In the genomic region with DNA sequence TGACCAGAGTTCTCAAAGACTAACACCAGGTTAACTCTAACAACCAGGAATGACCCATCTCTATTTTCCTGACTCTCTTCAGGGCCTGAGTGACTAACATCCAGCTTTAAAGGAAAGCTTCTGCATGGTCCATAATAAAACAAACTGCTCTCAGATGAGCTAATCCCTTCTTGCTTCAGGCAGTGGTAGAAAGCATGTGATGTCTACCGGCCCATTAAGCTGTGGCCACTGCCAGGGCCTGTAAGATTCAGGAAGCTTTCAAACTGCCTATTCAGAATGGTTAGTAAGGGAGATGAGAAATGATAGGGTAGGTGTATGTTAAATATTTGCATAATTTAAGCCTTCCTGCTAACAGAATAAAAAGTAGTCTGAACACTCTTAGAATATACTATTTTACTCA, we compare ENCODE assay signal across 33 cellular contexts.
DNase-seq lines count a peak whose midpoint lies in the region; ATAC-seq, FAIRE-seq and TF ChIP-seq lines count a peak whose summit lies in the region.
"Had no signal": no experiment of that assay in that cellular context is flagged by ENCODE, and none has a peak within 500 bp of the region (broad histone marks: within the 10 kb centered on the region; RNA-seq: fewer than 3 reads in every experiment).

No MANE protein-coding gene starts in this region.

- DNase-seq in ELF-1 (ENCODE audit: low read depth, low spot score) = peak; percentile 21
- DNase-seq in NCI-H1048 (lab: John Stamatoyannopoulos, UW) = peak; percentile 55
- DNase-seq in bronchial epithelial cell (ENCODE audit: low read depth) = peak; percentile 68
- no peak for DNase-seq in left colon
- no peak for DNase-seq in NCI-H2196 (lab: John Stamatoyannopoulos, UW; ENCODE audit: unreplicated experiment)
- DNase-seq in WERI-Rb-1 = no peak
- no peak for DNase-seq in NCI-H1105 treated with DMSO at 0.1 percent for 48 hours (lab: John Stamatoyannopoulos, UW)
- DNase-seq in activated gamma-delta T cell treated with Interleukin-2 at 50 U/mL for 16 hours = no peak
- DNase-seq: activated CD4-positive, alpha-beta T cell treated with anti-CD3 and anti-CD28 coated beads, Interleukin-2, amount 50 U/mL, for 48 hours; activated naive CD4-positive, alpha-beta T cell treated with anti-CD3 and anti-CD28 coated beads for 36 hours; adrenal gland; brain microvascular endothelial cell; Calu3; DND-41; effector CD4-positive, alpha-beta T cell; H7; hippocampal formation; left ventricle myocardium inferior; MG63; naive B cell; NCI-H1436 treated with DMSO at 0.1 percent for 48 hours; NCI-H2107; NCI-H446 treated with DMSO at 0.1 percent for 48 hours; occipital lobe; psoas muscle; Right ventricle myocardium superior; stimulated activated naive CD4-positive, alpha-beta T cell treated with Interleukin-2 at 50 U/mL for 16 hours; T1000; uterus had no signal

- peaks cover 2% of the 10 kb centered on the region for H3K36me3 ChIP-seq in bronchial epithelial cell (ENCODE audit: control insufficient read depth, insufficient read depth, low read length)
- H3K36me3 ChIP-seq in WERI-Rb-1 = no peaks in the 10 kb centered on the region
- H3K36me3 ChIP-seq: adrenal gland, brain microvascular endothelial cell, left ventricle myocardium inferior, MG63, thoracic aorta, uterus had no signal

- no peak overlapping the region for H3K27ac ChIP-seq in WERI-Rb-1
- H3K27ac ChIP-seq: adrenal gland; BLaER1 treated with 17β-estradiol and CSF1 and Interleukin-3, amounts not matched to agents 10 nM and 100 nM; brain microvascular endothelial cell; left ventricle myocardium inferior; psoas muscle; thoracic aorta; uterus had no signal

- ATAC-seq in left colon = peak; percentile 25
- ATAC-seq: psoas muscle had no signal

- no peak overlapping the region for H3K4me3 ChIP-seq in bronchial epithelial cell (ENCODE audit: low read depth, low read length)
- H3K4me3 ChIP-seq in WERI-Rb-1 (ENCODE audit: low read depth, low read length) = no peak overlapping the region
- H3K4me3 ChIP-seq: adrenal gland; BLaER1 treated with 17β-estradiol and CSF1 and Interleukin-3, amounts not matched to agents 10 nM and 100 nM; left ventricle myocardium inferior; MG63; psoas muscle; thoracic aorta; uterus had no signal

- peak; percentile 36 for FAIRE-seq in bronchial epithelial cell (lab: Jason Lieb, UNC)
- FAIRE-seq: frontal cortex, GM12891 had no signal

- H3K27me3 ChIP-seq in bronchial epithelial cell (ENCODE audit: control insufficient read depth, insufficient read depth, low read length) = no peaks in the 10 kb centered on the region
- peaks cover 38% of the 10 kb centered on the region for H3K27me3 ChIP-seq in WERI-Rb-1 (ENCODE audit: insufficient read depth, low read depth, severe bottlenecking)
- H3K27me3 ChIP-seq: adrenal gland; BLaER1 treated with 17β-estradiol and CSF1 and Interleukin-3, amounts not matched to agents 10 nM and 100 nM; brain microvascular endothelial cell; MG63; uterus had no signal

- intact Hi-C loops in left colon (cut with DNase I, micrococcal nuclease) = no loop called here

- TF ChIP-seq CTCF in bronchial epithelial cell (IDR thresholded peaks at IDR 0.05; ENCODE audit: insufficient read depth, low read length, severe bottlenecking) = no peak
- TF ChIP-seq CTCF in WERI-Rb-1 (IDR thresholded peaks at IDR 0.05; ENCODE audit: low read depth, low read length) = no peak

- H3K9me3 ChIP-seq in WERI-Rb-1 (ENCODE audit: severe bottlenecking) = no peaks in the 10 kb centered on the region
- H3K9me3 ChIP-seq: MG63, psoas muscle, thoracic aorta, uterus had no signal

Comparison
In these comparisons a context has a peak if more than half of its experiments do, and no peak if none do; other contexts are left out.
1. DNase-seq: peak in ELF-1 (single experiment), NCI-H1048 (single experiment) and bronchial epithelial cell (single experiment); none in left colon (0 of 2), NCI-H2196 (single experiment), WERI-Rb-1 (single experiment), NCI-H1105 treated with DMSO at 0.1 percent for 48 hours (single experiment) and activated gamma-delta T cell treated with Interleukin-2 at 50 U/mL for 16 hours (single experiment).